Comparison of ENCODE assay signal across 1 cellular context in genomic region chr15:65836665-65837064, GRCh38.
A peak's percentile ranks its signal among the peaks of the same experiment; 100 is the strongest.
TF ChIP-seq lines count a peak whose summit lies in the region.

No MANE protein-coding gene starts in this region.

TF ChIP-seq in HepG2, 621 proteins besides CTCF, POLR2A, EP300 and RAD21 (continued from another document):
- TF ChIP-seq USF2 (IDR thresholded peaks at IDR 0.05; ENCODE audit: low read depth, low read length) (no peak), USF2 (CRISPR knock-in tag; IDR thresholded peaks at IDR 0.05; ENCODE audit: borderline replicate concordance) (no peak), SUZ12 (IDR thresholded peaks at IDR 0.05; ENCODE audit: low read depth, low read length) (no peak), NCOA1 (CRISPR knock-in tag; IDR thresholded peaks at IDR 0.05) (no peak), HINFP (CRISPR knock-in tag; IDR thresholded peaks at IDR 0.05; ENCODE audit: low read depth) (no peak), FOXK1 (CRISPR knock-in tag; IDR thresholded peaks at IDR 0.05; ENCODE audit: borderline replicate concordance, low read depth) (0 out of 2 replicates have a peak, but pooled peaks have one; percentile 15), MAFG (CRISPR knock-in tag; IDR thresholded peaks at IDR 0.05) (no peak), ZNF430 (CRISPR knock-in tag; IDR thresholded peaks at IDR 0.05) (no peak), GLI4 (CRISPR knock-in tag; IDR thresholded peaks at IDR 0.05; ENCODE audit: borderline replicate concordance) (no peak), PATZ1 (CRISPR knock-in tag; IDR thresholded peaks at IDR 0.05) (no peak), KLF11 (CRISPR knock-in tag; IDR thresholded peaks at IDR 0.05) (no peak), KAT8 (CRISPR knock-in tag; IDR thresholded peaks at IDR 0.05) (no peak), ATAD3A (CRISPR knock-in tag; IDR thresholded peaks at IDR 0.05) (no peak), ZNF616 (CRISPR knock-in tag; IDR thresholded peaks at IDR 0.05; ENCODE audit: low read depth) (no peak)
